In the genomic region with DNA sequence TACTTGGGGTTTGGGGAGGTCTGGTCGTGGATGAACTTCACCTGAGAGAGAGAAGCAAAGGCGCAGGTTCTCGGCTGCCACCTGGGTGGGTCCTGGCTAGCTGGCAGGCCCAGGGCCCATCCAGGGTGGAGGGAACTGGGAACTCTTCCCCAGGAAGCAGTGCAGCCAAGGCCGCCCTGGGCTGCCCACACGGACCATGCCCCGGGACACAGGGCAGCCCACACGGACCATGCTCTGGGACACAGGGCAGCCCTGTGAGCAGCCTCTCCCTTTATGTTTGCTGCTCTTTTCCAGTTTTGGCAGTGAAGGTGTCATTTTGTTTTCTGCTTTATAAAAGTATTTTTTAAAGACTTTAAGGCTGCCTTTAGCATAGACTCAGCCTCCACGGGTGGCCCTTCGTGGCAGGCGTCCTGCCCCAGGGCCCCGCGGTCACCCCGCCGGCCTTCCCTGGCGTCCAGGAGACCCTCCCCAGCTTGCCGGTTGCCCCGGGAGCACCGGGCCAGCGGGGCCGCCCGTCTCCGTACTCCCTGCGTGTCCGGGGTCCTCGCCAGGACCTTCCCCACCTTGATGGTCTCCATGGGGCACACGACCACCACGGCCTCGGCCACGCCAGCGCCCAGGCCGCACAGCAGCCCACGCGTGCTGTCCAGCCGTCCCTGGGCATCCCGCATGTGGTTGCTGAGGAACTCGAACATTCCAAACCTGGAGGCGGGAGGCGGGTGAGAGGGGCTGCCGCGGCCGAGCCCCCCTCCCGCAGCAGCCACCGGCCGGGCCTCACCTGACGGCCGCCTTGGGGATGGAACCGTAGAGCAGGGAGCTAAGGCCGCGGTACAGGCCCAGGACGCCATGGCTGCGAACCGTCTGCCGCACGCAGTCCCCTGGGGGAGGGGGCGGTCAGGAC, we compare ENCODE assay signal across 1 cellular context.
TF ChIP-seq lines count a peak whose summit lies in the region.

No MANE protein-coding gene starts in this region.

TF ChIP-seq in HEK293, 187 proteins besides CTCF, POLR2A, EP300 and RAD21 (continued from another document and continues in another):
- TF ChIP-seq, protein P1, sequence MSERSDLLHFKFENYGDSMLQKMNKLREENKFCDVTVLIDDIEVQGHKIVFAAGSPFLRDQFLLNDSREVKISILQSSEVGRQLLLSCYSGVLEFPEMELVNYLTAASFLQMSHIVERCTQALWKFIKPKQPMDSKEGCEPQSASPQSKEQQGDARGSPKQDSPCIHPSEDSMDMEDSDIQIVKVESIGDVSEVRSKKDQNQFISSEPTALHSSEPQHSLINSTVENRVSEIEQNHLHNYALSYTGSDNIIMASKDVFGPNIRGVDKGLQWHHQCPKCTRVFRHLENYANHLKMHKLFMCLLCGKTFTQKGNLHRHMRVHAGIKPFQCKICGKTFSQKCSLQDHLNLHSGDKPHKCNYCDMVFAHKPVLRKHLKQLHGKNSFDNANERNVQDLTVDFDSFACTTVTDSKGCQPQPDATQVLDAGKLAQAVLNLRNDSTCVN (tag by site-specific recombination; optimal IDR thresholded peaks at IDR 0.05): no peak
- TF ChIP-seq ZFP69B (tag by site-specific recombination; IDR thresholded peaks at IDR 0.05) (no peak), IKZF3 (tag by site-specific recombination; IDR thresholded peaks at IDR 0.05) (no peak), ZBTB17 (tag by site-specific recombination; IDR thresholded peaks at IDR 0.05) (0 out of 2 replicates have a peak, but pooled peaks have one; percentile 10), ZNF19 (tag by site-specific recombination; IDR thresholded peaks at IDR 0.05; ENCODE audit: low read depth) (no peak), ZNF830 (tag by site-specific recombination; IDR thresholded peaks at IDR 0.05; ENCODE audit: low read depth) (no peak), ZNF664 (tag by site-specific recombination; IDR thresholded peaks at IDR 0.05) (no peak), ZNF623 (tag by site-specific recombination; IDR thresholded peaks at IDR 0.05) (no peak), ZNF600 (tag by site-specific recombination; IDR thresholded peaks at IDR 0.05) (no peak), ZNF274 (IDR thresholded peaks at IDR 0.05; ENCODE audit: low read length) (no peak), ZNF274 (tag by site-specific recombination; IDR thresholded peaks at IDR 0.05; ENCODE audit: borderline replicate concordance) (no peak), ZNF391 (tag by site-specific recombination; IDR thresholded peaks at IDR 0.05; ENCODE audit: borderline replicate concordance, low read depth) (0 out of 2 replicates have a peak, but pooled peaks have one; percentile 8), ZNF266 (tag by site-specific recombination; IDR thresholded peaks at IDR 0.05; ENCODE audit: low read depth) (no peak), FEZF1 (tag by site-specific recombination; IDR thresholded peaks at IDR 0.05) (peak; percentile 60), ZNF514 (tag by site-specific recombination; IDR thresholded peaks at IDR 0.05) (no peak), ZNF426 (tag by site-specific recombination; IDR thresholded peaks at IDR 0.05) (no peak), BCL11A (tag by site-specific recombination; IDR thresholded peaks at IDR 0.05; ENCODE audit: low read depth) (0 out of 2 replicates have a peak, but pooled peaks have one; percentile 6), ZNF2 (tag by site-specific recombination; IDR thresholded peaks at IDR 0.05) (no peak), ZNF777 (tag by site-specific recombination; IDR thresholded peaks at IDR 0.05; ENCODE audit: borderline replicate concordance) (no peak), ZBTB20 (tag by site-specific recombination; IDR thresholded peaks at IDR 0.05) (peak; percentile 26), ZNF510 (tag by site-specific recombination; IDR thresholded peaks at IDR 0.05; ENCODE audit: insufficient replicate concordance) (no peak), ZNF571 (tag by site-specific recombination; IDR thresholded peaks at IDR 0.05) (no peak), YY1 (tag by site-specific recombination; IDR thresholded peaks at IDR 0.05) (peak; percentile 64; the same call in 1 of the 2 replicates)
- TF ChIP-seq, protein P2, sequence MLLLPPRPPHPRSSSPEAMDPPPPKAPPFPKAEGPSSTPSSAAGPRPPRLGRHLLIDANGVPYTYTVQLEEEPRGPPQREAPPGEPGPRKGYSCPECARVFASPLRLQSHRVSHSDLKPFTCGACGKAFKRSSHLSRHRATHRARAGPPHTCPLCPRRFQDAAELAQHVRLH (tag by site-specific recombination; IDR thresholded peaks at IDR 0.05): no peak
- TF ChIP-seq, protein P3, sequence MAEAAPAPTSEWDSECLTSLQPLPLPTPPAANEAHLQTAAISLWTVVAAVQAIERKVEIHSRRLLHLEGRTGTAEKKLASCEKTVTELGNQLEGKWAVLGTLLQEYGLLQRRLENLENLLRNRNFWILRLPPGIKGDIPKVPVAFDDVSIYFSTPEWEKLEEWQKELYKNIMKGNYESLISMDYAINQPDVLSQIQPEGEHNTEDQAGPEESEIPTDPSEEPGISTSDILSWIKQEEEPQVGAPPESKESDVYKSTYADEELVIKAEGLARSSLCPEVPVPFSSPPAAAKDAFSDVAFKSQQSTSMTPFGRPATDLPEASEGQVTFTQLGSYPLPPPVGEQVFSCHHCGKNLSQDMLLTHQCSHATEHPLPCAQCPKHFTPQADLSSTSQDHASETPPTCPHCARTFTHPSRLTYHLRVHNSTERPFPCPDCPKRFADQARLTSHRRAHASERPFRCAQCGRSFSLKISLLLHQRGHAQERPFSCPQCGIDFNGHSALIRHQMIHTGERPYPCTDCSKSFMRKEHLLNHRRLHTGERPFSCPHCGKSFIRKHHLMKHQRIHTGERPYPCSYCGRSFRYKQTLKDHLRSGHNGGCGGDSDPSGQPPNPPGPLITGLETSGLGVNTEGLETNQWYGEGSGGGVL (tag by site-specific recombination; IDR thresholded peaks at IDR 0.05): no peak
- TF ChIP-seq, protein P4, sequence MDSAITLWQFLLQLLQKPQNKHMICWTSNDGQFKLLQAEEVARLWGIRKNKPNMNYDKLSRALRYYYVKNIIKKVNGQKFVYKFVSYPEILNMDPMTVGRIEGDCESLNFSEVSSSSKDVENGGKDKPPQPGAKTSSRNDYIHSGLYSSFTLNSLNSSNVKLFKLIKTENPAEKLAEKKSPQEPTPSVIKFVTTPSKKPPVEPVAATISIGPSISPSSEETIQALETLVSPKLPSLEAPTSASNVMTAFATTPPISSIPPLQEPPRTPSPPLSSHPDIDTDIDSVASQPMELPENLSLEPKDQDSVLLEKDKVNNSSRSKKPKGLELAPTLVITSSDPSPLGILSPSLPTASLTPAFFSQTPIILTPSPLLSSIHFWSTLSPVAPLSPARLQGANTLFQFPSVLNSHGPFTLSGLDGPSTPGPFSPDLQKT (IDR thresholded peaks at IDR 0.05; ENCODE audit: borderline replicate concordance, low read depth, low read length): no peak
- TF ChIP-seq, protein P5, sequence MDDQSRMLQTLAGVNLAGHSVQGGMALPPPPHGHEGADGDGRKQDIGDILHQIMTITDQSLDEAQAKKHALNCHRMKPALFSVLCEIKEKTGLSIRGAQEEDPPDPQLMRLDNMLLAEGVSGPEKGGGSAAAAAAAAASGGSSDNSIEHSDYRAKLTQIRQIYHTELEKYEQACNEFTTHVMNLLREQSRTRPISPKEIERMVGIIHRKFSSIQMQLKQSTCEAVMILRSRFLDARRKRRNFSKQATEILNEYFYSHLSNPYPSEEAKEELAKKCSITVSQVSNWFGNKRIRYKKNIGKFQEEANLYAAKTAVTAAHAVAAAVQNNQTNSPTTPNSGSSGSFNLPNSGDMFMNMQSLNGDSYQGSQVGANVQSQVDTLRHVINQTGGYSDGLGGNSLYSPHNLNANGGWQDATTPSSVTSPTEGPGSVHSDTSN (CRISPR knock-in tag; IDR thresholded peaks at IDR 0.05): no peak; the same call in 1 of the 2 replicates
- TF ChIP-seq, protein P6, sequence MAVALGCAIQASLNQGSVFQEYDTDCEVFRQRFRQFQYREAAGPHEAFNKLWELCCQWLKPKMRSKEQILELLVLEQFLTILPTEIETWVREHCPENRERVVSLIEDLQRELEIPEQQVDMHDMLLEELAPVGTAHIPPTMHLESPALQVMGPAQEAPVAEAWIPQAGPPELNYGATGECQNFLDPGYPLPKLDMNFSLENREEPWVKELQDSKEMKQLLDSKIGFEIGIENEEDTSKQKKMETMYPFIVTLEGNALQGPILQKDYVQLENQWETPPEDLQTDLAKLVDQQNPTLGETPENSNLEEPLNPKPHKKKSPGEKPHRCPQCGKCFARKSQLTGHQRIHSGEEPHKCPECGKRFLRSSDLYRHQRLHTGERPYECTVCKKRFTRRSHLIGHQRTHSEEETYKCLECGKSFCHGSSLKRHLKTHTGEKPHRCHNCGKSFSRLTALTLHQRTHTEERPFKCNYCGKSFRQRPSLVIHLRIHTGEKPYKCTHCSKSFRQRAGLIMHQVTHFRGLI (tag by site-specific recombination; IDR thresholded peaks at IDR 0.05): no peak
- TF ChIP-seq, protein P7, sequence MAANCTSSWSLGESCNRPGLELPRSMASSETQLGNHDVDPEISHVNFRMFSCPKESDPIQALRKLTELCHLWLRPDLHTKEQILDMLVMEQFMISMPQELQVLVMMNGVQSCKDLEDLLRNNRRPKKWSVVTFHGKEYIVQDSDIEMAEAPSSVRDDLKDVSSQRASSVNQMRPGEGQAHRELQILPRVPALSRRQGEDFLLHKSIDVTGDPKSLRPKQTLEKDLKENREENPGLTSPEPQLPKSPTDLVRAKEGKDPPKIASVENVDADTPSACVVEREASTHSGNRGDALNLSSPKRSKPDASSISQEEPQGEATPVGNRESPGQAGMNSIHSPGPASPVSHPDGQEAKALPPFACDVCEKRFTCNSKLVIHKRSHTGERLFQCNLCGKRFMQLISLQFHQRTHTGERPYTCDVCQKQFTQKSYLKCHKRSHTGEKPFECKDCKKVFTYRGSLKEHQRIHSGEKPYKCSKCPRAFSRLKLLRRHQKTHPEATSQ (tag by site-specific recombination; IDR thresholded peaks at IDR 0.05): no peak
- TF ChIP-seq, protein P8, sequence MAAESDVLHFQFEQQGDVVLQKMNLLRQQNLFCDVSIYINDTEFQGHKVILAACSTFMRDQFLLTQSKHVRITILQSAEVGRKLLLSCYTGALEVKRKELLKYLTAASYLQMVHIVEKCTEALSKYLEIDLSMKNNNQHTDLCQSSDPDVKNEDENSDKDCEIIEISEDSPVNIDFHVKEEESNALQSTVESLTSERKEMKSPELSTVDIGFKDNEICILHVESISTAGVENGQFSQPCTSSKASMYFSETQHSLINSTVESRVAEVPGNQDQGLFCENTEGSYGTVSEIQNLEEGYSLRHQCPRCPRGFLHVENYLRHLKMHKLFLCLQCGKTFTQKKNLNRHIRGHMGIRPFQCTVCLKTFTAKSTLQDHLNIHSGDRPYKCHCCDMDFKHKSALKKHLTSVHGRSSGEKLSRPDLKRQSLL (tag by site-specific recombination; IDR thresholded peaks at IDR 0.05): no peak
- TF ChIP-seq, protein P9, sequence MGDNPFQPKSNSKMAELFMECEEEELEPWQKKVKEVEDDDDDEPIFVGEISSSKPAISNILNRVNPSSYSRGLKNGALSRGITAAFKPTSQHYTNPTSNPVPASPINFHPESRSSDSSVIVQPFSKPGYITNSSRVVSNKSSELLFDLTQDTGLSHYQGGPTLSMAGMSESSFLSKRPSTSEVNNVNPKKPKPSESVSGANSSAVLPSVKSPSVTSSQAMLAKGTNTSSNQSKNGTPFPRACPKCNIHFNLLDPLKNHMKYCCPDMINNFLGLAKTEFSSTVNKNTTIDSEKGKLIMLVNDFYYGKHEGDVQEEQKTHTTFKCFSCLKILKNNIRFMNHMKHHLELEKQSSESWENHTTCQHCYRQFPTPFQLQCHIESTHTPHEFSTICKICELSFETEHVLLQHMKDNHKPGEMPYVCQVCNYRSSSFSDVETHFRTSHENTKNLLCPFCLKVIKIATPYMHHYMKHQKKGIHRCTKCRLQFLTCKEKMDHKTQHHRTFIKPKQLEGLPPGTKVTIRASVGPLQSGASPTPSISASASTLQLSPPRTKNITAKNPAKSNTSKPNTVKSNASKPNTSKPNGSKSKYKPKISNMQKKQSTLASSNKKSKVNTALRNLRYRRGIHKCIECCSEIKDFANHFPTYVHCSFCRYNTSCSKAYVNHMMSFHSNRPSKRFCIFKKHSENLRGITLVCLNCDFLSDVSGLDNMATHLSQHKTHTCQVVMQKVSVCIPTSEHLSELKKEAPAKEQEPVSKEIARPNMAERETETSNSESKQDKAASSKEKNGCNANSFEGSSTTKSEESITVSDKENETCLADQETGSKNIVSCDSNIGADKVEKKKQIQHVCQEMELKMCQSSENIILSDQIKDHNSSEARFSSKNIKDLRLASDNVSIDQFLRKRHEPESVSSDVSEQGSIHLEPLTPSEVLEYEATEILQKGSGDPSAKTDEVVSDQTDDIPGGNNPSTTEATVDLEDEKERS (tag by site-specific recombination; IDR thresholded peaks at IDR 0.05): no peak
- TF ChIP-seq, protein P10, sequence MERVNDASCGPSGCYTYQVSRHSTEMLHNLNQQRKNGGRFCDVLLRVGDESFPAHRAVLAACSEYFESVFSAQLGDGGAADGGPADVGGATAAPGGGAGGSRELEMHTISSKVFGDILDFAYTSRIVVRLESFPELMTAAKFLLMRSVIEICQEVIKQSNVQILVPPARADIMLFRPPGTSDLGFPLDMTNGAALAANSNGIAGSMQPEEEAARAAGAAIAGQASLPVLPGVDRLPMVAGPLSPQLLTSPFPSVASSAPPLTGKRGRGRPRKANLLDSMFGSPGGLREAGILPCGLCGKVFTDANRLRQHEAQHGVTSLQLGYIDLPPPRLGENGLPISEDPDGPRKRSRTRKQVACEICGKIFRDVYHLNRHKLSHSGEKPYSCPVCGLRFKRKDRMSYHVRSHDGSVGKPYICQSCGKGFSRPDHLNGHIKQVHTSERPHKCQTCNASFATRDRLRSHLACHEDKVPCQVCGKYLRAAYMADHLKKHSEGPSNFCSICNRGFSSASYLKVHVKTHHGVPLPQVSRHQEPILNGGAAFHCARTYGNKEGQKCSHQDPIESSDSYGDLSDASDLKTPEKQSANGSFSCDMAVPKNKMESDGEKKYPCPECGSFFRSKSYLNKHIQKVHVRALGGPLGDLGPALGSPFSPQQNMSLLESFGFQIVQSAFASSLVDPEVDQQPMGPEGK (tag by site-specific recombination; IDR thresholded peaks at IDR 0.05): no peak; the same call in 1 of the 2 replicates
- TF ChIP-seq, protein P11, sequence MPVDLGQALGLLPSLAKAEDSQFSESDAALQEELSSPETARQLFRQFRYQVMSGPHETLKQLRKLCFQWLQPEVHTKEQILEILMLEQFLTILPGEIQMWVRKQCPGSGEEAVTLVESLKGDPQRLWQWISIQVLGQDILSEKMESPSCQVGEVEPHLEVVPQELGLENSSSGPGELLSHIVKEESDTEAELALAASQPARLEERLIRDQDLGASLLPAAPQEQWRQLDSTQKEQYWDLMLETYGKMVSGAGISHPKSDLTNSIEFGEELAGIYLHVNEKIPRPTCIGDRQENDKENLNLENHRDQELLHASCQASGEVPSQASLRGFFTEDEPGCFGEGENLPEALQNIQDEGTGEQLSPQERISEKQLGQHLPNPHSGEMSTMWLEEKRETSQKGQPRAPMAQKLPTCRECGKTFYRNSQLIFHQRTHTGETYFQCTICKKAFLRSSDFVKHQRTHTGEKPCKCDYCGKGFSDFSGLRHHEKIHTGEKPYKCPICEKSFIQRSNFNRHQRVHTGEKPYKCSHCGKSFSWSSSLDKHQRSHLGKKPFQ (tag by site-specific recombination; IDR thresholded peaks at IDR 0.05): no peak
- TF ChIP-seq, protein P12, sequence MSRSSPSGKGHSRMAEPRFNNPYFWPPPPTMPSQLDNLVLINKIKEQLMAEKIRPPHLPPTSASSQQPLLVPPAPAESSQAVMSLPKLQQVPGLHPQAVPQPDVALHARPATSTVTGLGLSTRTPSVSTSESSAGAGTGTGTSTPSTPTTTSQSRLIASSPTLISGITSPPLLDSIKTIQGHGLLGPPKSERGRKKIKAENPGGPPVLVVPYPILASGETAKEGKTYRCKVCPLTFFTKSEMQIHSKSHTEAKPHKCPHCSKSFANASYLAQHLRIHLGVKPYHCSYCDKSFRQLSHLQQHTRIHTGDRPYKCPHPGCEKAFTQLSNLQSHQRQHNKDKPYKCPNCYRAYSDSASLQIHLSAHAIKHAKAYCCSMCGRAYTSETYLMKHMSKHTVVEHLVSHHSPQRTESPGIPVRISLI (tag by site-specific recombination; IDR thresholded peaks at IDR 0.05): no peak
